ENCODE assay signal across 21 cellular contexts in the genomic region with DNA sequence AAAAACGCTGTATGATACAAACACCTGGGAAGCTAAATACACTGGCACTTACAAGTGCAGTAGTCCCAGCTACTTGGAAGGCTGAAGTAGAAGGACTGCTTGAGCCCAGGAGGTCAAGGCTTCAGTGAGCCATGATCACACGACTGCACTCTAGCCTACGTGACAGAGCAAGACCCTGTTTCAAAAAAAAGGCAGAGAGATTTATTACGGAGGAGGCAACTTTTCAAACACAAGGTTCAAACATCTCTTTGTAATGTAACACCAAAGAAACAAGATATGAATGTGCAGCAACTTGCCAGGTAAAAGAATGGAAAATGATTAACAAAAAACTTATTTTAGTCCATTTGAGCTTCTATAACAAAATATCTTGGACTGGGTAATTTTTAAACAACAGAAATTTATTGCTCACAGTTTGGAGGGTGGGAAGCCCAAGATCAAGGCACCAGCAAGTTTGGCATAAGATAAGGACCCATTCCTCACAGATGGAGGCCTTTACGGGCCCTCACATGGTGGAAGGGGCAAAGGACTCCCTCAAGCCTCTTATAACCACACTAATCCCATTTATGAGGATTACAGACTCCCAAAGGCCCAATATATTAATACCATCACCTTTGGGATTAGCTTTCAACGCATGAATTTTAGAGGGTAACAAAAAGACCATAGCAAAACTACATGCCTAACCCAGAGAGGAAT.
A peak's percentile ranks its signal among the peaks of the same experiment; 100 is the strongest.
DNase-seq lines count a peak whose midpoint lies in the region; TF ChIP-seq lines count a peak whose summit lies in the region.
"Had no signal": no experiment of that assay in that cellular context is flagged by ENCODE, and none has a peak within 500 bp of the region (broad histone marks: within the 10 kb centered on the region; RNA-seq: fewer than 3 reads in every experiment).

No MANE protein-coding gene starts in this region.

- H3K4me3 ChIP-seq in fibroblast of villous mesenchyme (ENCODE audit: low read depth, low read length): no peak overlapping the region
- H3K4me3 ChIP-seq in esophagus squamous epithelium: no peak overlapping the region
- H3K4me3 ChIP-seq in vagina: no peak overlapping the region

- H3K36me3 ChIP-seq in esophagus squamous epithelium (no peaks in the 10 kb centered on the region), vagina (peaks cover 0 to 4% of the 10 kb centered on the region in 2 donors)
- H3K36me3 ChIP-seq: right lobe of liver had no signal

- H3K27me3 ChIP-seq in esophagus squamous epithelium (no peaks in the 10 kb centered on the region), vagina (no peaks in the 10 kb centered on the region)
- H3K27me3 ChIP-seq: right lobe of liver had no signal

- peak; percentile 15 for DNase-seq in NCI-H510A treated with DMSO at 0.1 percent for 48 hours (lab: John Stamatoyannopoulos, UW)
- no peak for DNase-seq in NCI-H510A (lab: John Stamatoyannopoulos, UW)
- DNase-seq in fibroblast of villous mesenchyme (ENCODE audit: low read depth): peak; percentile 25
- no peak for DNase-seq in nephron progenitor cell
- no peak for DNase-seq in esophagus squamous epithelium (lab: John Stamatoyannopoulos, UW)
- no peak for DNase-seq in vagina (ENCODE audit: extremely low spot score in 2 of 2)
- no peak for DNase-seq in NCI-H2227 treated with DMSO at 0.1 percent for 48 hours (lab: John Stamatoyannopoulos, UW)
- no peak for DNase-seq in activated gamma-delta T cell treated with Interleukin-2 at 50 U/mL for 16 hours
- DNase-seq: activated CD4-positive, alpha-beta T cell treated with anti-CD3 and anti-CD28 coated beads, Interleukin-2, amount 50 U/mL, for 1 hour; activated naive CD8-positive, alpha-beta T cell treated with anti-CD3 and anti-CD28 coated beads for 36 hours; CD4-positive, alpha-beta T cell; DMS153; naive thymus-derived CD4-positive, alpha-beta T cell; NCI-H2171 treated with DMSO at 0.1 percent for 48 hours; NCI-H774; right lobe of liver; stimulated activated naive CD4-positive, alpha-beta T cell treated with Interleukin-2 at 50 U/mL for 16 hours had no signal

- H3K27me3 Mint-ChIP-seq in nephron progenitor cell (ENCODE audit: low read depth, poor library complexity): no peaks in the 10 kb centered on the region

- H3K36me3 Mint-ChIP-seq in nephron progenitor cell (ENCODE audit: low read depth): peaks cover 5% of the 10 kb centered on the region
- H3K36me3 Mint-ChIP-seq: activated naive CD8-positive, alpha-beta T cell treated with anti-CD3 and anti-CD28 coated beads for 36 hours had no signal

- intact Hi-C loops in esophagus squamous epithelium (cut with DNase I) (no loop called here), vagina (cut with DNase I) (no loop called here)

- H3K4me3 Mint-ChIP-seq in nephron progenitor cell: peak overlapping the region; percentile 33
- H3K4me3 Mint-ChIP-seq: activated naive CD8-positive, alpha-beta T cell treated with anti-CD3 and anti-CD28 coated beads for 36 hours; CD4-positive, alpha-beta T cell; naive thymus-derived CD4-positive, alpha-beta T cell; T-helper 2 cell treated with Interferon-gamma antibody and Interleukin-4, amounts not matched to agents 5 μg/mL and 100 μg/mL, for 36 hours had no signal

- H3K9me3 Mint-ChIP-seq in nephron progenitor cell: no peaks in the 10 kb centered on the region
- H3K9me3 Mint-ChIP-seq: CD4-positive, alpha-beta T cell; T-helper 2 cell treated with Interferon-gamma antibody and Interleukin-4, amounts not matched to agents 5 μg/mL and 100 μg/mL, for 36 hours had no signal

- H3K9me3 ChIP-seq in esophagus squamous epithelium (no peaks in the 10 kb centered on the region), vagina (no peaks in the 10 kb centered on the region)
- H3K9me3 ChIP-seq: right lobe of liver had no signal

- TF ChIP-seq CTCF in fibroblast of villous mesenchyme (IDR thresholded peaks at IDR 0.05; ENCODE audit: insufficient read depth, low read depth, low read length) (no peak), nephron progenitor cell (IDR thresholded peaks at IDR 0.05) (no peak), esophagus squamous epithelium (IDR thresholded peaks at IDR 0.05) (no peak), vagina (IDR thresholded peaks at IDR 0.05) (no peak)

- TF ChIP-seq POLR2A in esophagus squamous epithelium (IDR thresholded peaks at IDR 0.05): no peak
- no peak for TF ChIP-seq POLR2A in vagina (IDR thresholded peaks at IDR 0.05)

- H3K27ac Mint-ChIP-seq in nephron progenitor cell: peak overlapping the region; percentile 97
- H3K27ac Mint-ChIP-seq: activated naive CD8-positive, alpha-beta T cell treated with anti-CD3 and anti-CD28 coated beads for 36 hours; CD4-positive, alpha-beta T cell; T-helper 2 cell treated with Interferon-gamma antibody and Interleukin-4, amounts not matched to agents 5 μg/mL and 100 μg/mL, for 36 hours had no signal

- peaks cover 34% of the 10 kb centered on the region for H3K4me1 Mint-ChIP-seq in nephron progenitor cell
- H3K4me1 Mint-ChIP-seq: activated naive CD8-positive, alpha-beta T cell treated with anti-CD3 and anti-CD28 coated beads for 36 hours; naive thymus-derived CD4-positive, alpha-beta T cell had no signal

- H3K4me1 ChIP-seq in esophagus squamous epithelium (no peaks in the 10 kb centered on the region), vagina (no peaks in the 10 kb centered on the region)

- H3K27ac ChIP-seq in esophagus squamous epithelium (no peak overlapping the region), vagina (no peak overlapping the region)
- H3K27ac ChIP-seq: 22Rv1, RWPE1, VCaP had no signal

- 45 to 53% methylated on average over 6 of the region's 6 CpGs for WGBS in esophagus squamous epithelium, 2 donors

Comparison
In these comparisons a context has a peak if more than half of its experiments do, and no peak if none do; other contexts are left out.
1. DNase-seq: peak in NCI-H510A treated with DMSO at 0.1 percent for 48 hours (single experiment) and fibroblast of villous mesenchyme (single experiment); none in NCI-H510A (single experiment), nephron progenitor cell (single experiment), esophagus squamous epithelium (single experiment), vagina (0 of 2), NCI-H2227 treated with DMSO at 0.1 percent for 48 hours (single experiment) and activated gamma-delta T cell treated with Interleukin-2 at 50 U/mL for 16 hours (single experiment).